In genomic region chr12:67633024-67633423, GRCh38 we compare ENCODE assay signal across 17 cellular contexts. TPM values are rescaled to one million over a fixed set of nuclear protein-coding genes. Genes with fewer than 3 reads are reported as not detected.
DNase-seq lines count a peak whose midpoint lies in the region; ATAC-seq and TF ChIP-seq lines count a peak whose summit lies in the region.
"Had no signal": no experiment of that assay in that cellular context is flagged by ENCODE, and none has a peak within 500 bp of the region (broad histone marks: within the 10 kb centered on the region; RNA-seq: fewer than 3 reads in every experiment).

No MANE protein-coding gene starts in this region.

- peaks cover 9% of the 10 kb centered on the region for H3K9me3 Mint-ChIP-seq in activated CD4-positive, alpha-beta T cell treated with anti-CD3 and anti-CD28 coated beads for 36 hours (ENCODE audit: low read depth)
- peaks cover 31% of the 10 kb centered on the region for H3K9me3 Mint-ChIP-seq in activated CD4-positive, alpha-beta T cell treated with anti-CD3 and anti-CD28 coated beads, Interleukin-2, amount 10 ng/mL, durations not matched to agents 7 days and 5 days
- peaks cover 6% of the 10 kb centered on the region for H3K9me3 Mint-ChIP-seq in central memory CD8-positive, alpha-beta T cell
- peaks cover 6% of the 10 kb centered on the region for H3K9me3 Mint-ChIP-seq in stimulated activated memory B cell treated with anti-CD40 and anti-IgM and Interleukin-4, amounts not matched to agents 10 μg/mL and 1 μg/mL and 100 μg/mL, for 72 hours

- no peaks in the 10 kb centered on the region for H3K9me3 ChIP-seq in heart right ventricle
- H3K9me3 ChIP-seq: Caco-2, SJSA1 had no signal

- H3K27me3 Mint-ChIP-seq in activated CD4-positive, alpha-beta T cell treated with anti-CD3 and anti-CD28 coated beads for 36 hours: no peaks in the 10 kb centered on the region
- peaks cover 8% of the 10 kb centered on the region for H3K27me3 Mint-ChIP-seq in activated CD4-positive, alpha-beta T cell treated with anti-CD3 and anti-CD28 coated beads, Interleukin-2, amount 10 ng/mL, durations not matched to agents 7 days and 5 days
- H3K27me3 Mint-ChIP-seq in central memory CD8-positive, alpha-beta T cell: no peaks in the 10 kb centered on the region
- H3K27me3 Mint-ChIP-seq in stimulated activated memory B cell treated with anti-CD40 and anti-IgM and Interleukin-4, amounts not matched to agents 10 μg/mL and 1 μg/mL and 100 μg/mL, for 72 hours: no peaks in the 10 kb centered on the region

- H3K4me3 ChIP-seq in heart right ventricle: no peak overlapping the region
- H3K4me3 ChIP-seq: PC-9, SJSA1 had no signal

- peak; percentile 84 for TF ChIP-seq EP300 in Ishikawa (IDR thresholded peaks at IDR 0.05; ENCODE audit: borderline replicate concordance)

- ATAC-seq in activated CD4-positive, alpha-beta T cell treated with anti-CD3 and anti-CD28 coated beads for 36 hours: no peak
- ATAC-seq in central memory CD8-positive, alpha-beta T cell (replicated peaks; ENCODE audit: extremely low read depth, poor library complexity, severe bottlenecking): no peak
- ATAC-seq in stimulated activated memory B cell treated with anti-CD40 and anti-IgM and Interleukin-4, amounts not matched to agents 10 μg/mL and 1 μg/mL and 100 μg/mL, for 72 hours: no peak
- no peak for ATAC-seq in sciatic nerve
- no peak for ATAC-seq in heart right ventricle

- no peak for TF ChIP-seq RAD21 in Ishikawa (IDR thresholded peaks at IDR 0.05; ENCODE audit: low read depth)

- TF ChIP-seq CTCF in heart right ventricle (IDR thresholded peaks at IDR 0.05): no peak

- peaks cover 0 to 41% (median 6%) of the 10 kb centered on the region in 9 donors for H3K4me1 ChIP-seq in heart right ventricle
- H3K4me1 ChIP-seq: Caco-2 had no signal

- H3K36me3 Mint-ChIP-seq in activated CD4-positive, alpha-beta T cell treated with anti-CD3 and anti-CD28 coated beads for 36 hours (ENCODE audit: low read depth): peaks cover 16% of the 10 kb centered on the region
- peaks cover 36% of the 10 kb centered on the region for H3K36me3 Mint-ChIP-seq in activated CD4-positive, alpha-beta T cell treated with anti-CD3 and anti-CD28 coated beads, Interleukin-2, amount 10 ng/mL, durations not matched to agents 7 days and 5 days (ENCODE audit: low read depth)
- peaks cover 7% of the 10 kb centered on the region for H3K36me3 Mint-ChIP-seq in central memory CD8-positive, alpha-beta T cell (ENCODE audit: insufficient read depth)
- peaks cover 10% of the 10 kb centered on the region for H3K36me3 Mint-ChIP-seq in stimulated activated memory B cell treated with anti-CD40 and anti-IgM and Interleukin-4, amounts not matched to agents 10 μg/mL and 1 μg/mL and 100 μg/mL, for 72 hours

- H3K4me1 Mint-ChIP-seq in activated CD4-positive, alpha-beta T cell treated with anti-CD3 and anti-CD28 coated beads for 36 hours: peaks cover 65% of the 10 kb centered on the region
- H3K4me1 Mint-ChIP-seq in activated CD4-positive, alpha-beta T cell treated with anti-CD3 and anti-CD28 coated beads, Interleukin-2, amount 10 ng/mL, durations not matched to agents 7 days and 5 days: peaks cover 58% of the 10 kb centered on the region
- H3K4me1 Mint-ChIP-seq in central memory CD8-positive, alpha-beta T cell: peaks cover 71% of the 10 kb centered on the region
- peaks cover 66% of the 10 kb centered on the region for H3K4me1 Mint-ChIP-seq in stimulated activated memory B cell treated with anti-CD40 and anti-IgM and Interleukin-4, amounts not matched to agents 10 μg/mL and 1 μg/mL and 100 μg/mL, for 72 hours

- H3K4me3 Mint-ChIP-seq in activated CD4-positive, alpha-beta T cell treated with anti-CD3 and anti-CD28 coated beads for 36 hours: no peak overlapping the region
- H3K4me3 Mint-ChIP-seq in activated CD4-positive, alpha-beta T cell treated with anti-CD3 and anti-CD28 coated beads, Interleukin-2, amount 10 ng/mL, durations not matched to agents 7 days and 5 days: no peak overlapping the region
- peak overlapping the region; percentile 14 for H3K4me3 Mint-ChIP-seq in central memory CD8-positive, alpha-beta T cell
- H3K4me3 Mint-ChIP-seq in stimulated activated memory B cell treated with anti-CD40 and anti-IgM and Interleukin-4, amounts not matched to agents 10 μg/mL and 1 μg/mL and 100 μg/mL, for 72 hours: no peak overlapping the region

- intact Hi-C loops in activated CD4-positive, alpha-beta T cell treated with anti-CD3 and anti-CD28 coated beads for 36 hours (cut with DNase I, micrococcal nuclease): loop anchor here (5.0 kb wide), 3 partner anchors 41 to 191 kb away; no protein-coding TSS in a partner anchor
- intact Hi-C loops in sciatic nerve (cut with DNase I): no loop called here
- intact Hi-C loops in heart right ventricle (cut with DNase I): no loop called here

- no peaks in the 10 kb centered on the region for H3K27me3 ChIP-seq in heart right ventricle
- H3K27me3 ChIP-seq: SJSA1 had no signal

- whole genome bisulfite sequencing in heart right ventricle, 2 donors: 58 to 72% methylated on average over 1 of the region's 1 CpG

- DNase-seq in activated CD4-positive, alpha-beta T cell treated with anti-CD3 and anti-CD28 coated beads for 36 hours: no peak
- no peak for DNase-seq in activated CD4-positive, alpha-beta T cell treated with anti-CD3 and anti-CD28 coated beads, Interleukin-2, amount 10 ng/mL, durations not matched to agents 7 days and 5 days
- no peak for DNase-seq in central memory CD8-positive, alpha-beta T cell (ENCODE audit: low spot score in 2 of 2)
- DNase-seq in occipital lobe (lab: John Stamatoyannopoulos, UW): no peak
- DNase-seq in sciatic nerve (ENCODE audit: low spot score): no peak
- no peak for DNase-seq in heart right ventricle
- DNase-seq: Caco-2, DMS53, KG1, NCI-H1436, NCI-H2029 treated with DMSO at 0.1 percent for 48 hours, NCI-H774, PC-9 had no signal

- CTCF ChIA-PET in activated CD4-positive, alpha-beta T cell treated with anti-CD3 and anti-CD28 coated beads for 36 hours (lab: Charles Lee): interaction anchor here (0.7 to 1.3 kb wide), 3 partner anchors 15 to 310 kb away, joined by 3 to 4 read pairs (median 3); partner anchors contain the start of gene DYRK2
- CTCF ChIA-PET in activated CD4-positive, alpha-beta T cell treated with anti-CD3 and anti-CD28 coated beads, Interleukin-2, amount 10 ng/mL, durations not matched to agents 7 days and 5 days (lab: Charles Lee): interaction anchor here (0.7 to 1.8 kb wide), 4 partner anchors 10 to 77 kb away, joined by 3 to 6 read pairs (median 4); partner anchors contain the start of gene DYRK2

- H3K36me3 ChIP-seq in heart right ventricle: no peaks in the 10 kb centered on the region
- H3K36me3 ChIP-seq: SJSA1 had no signal

- POLR2A ChIA-PET in activated CD4-positive, alpha-beta T cell treated with anti-CD3 and anti-CD28 coated beads for 36 hours (lab: Charles Lee): interaction anchor here (0.6 kb wide), 1 partner anchor 269 kb away, joined by 3 read pairs; no protein-coding TSS in a partner anchor
- POLR2A ChIA-PET in activated CD4-positive, alpha-beta T cell treated with anti-CD3 and anti-CD28 coated beads, Interleukin-2, amount 10 ng/mL, durations not matched to agents 7 days and 5 days (lab: Charles Lee): no interaction called here

- peak overlapping the region; percentile 40 for H3K27ac Mint-ChIP-seq in activated CD4-positive, alpha-beta T cell treated with anti-CD3 and anti-CD28 coated beads for 36 hours
- no peak overlapping the region for H3K27ac Mint-ChIP-seq in activated CD4-positive, alpha-beta T cell treated with anti-CD3 and anti-CD28 coated beads, Interleukin-2, amount 10 ng/mL, durations not matched to agents 7 days and 5 days
- peak overlapping the region; percentile 44 for H3K27ac Mint-ChIP-seq in central memory CD8-positive, alpha-beta T cell (ENCODE audit: low read depth)
- H3K27ac Mint-ChIP-seq in stimulated activated memory B cell treated with anti-CD40 and anti-IgM and Interleukin-4, amounts not matched to agents 10 μg/mL and 1 μg/mL and 100 μg/mL, for 72 hours: peak overlapping the region; percentile 83

- H3K27ac ChIP-seq in heart right ventricle: no peak overlapping the region
- H3K27ac ChIP-seq: 22Rv1, PC-9, SJSA1 had no signal

TF ChIP-seq in Ishikawa, 13 proteins besides CTCF, POLR2A, EP300 and RAD21 (continues in another document):
- no peak; the same call in 1 of the 2 replicates for TF ChIP-seq MAX (IDR thresholded peaks at IDR 0.05)
- no peak for TF ChIP-seq CEBPB (IDR thresholded peaks at IDR 0.05)
- no peak for TF ChIP-seq TAF1 (IDR thresholded peaks at IDR 0.05; ENCODE audit: low read depth)
- no peak for TF ChIP-seq EGR1 (IDR thresholded peaks at IDR 0.05)
- peak; percentile 69 for TF ChIP-seq TCF12 (IDR thresholded peaks at IDR 0.05; ENCODE audit: low read depth)
- no peak for TF ChIP-seq USF1 (IDR thresholded peaks at IDR 0.05)

RNA-seq across cellular contexts. Expression of gene DYRK2, which starts 15.5 kb away (rescaled TPM):
- 10 to 100 TPM; 19.2 to 21.5 TPM for total RNA-seq in activated CD4-positive, alpha-beta T cell treated with anti-CD3 and anti-CD28 coated beads for 36 hours
- total RNA-seq in activated CD4-positive, alpha-beta T cell treated with anti-CD3 and anti-CD28 coated beads, Interleukin-2, amount 10 ng/mL, durations not matched to agents 7 days and 5 days: 10 to 100 TPM; 66.4 to 69.8 TPM
- 140 TPM for total RNA-seq in occipital lobe
- 25.5 TPM for total RNA-seq in sciatic nerve
- total RNA-seq in heart right ventricle: 10 to 100 TPM; 30.0 to 55.8 (median 44.2) TPM
- polyA plus RNA-seq in heart right ventricle: 10 to 100 TPM in 1 of 2 donors, 1 to 10 TPM in 1; 6.4 to 10.1 TPM

Comparison
In these comparisons a context has a peak if more than half of its experiments do, and no peak if none do; other contexts are left out.
1. intact Hi-C loops: an anchor here in activated CD4-positive, alpha-beta T cell treated with anti-CD3 and anti-CD28 coated beads for 36 hours (5.0 kb wide); none called in sciatic nerve and heart right ventricle.